In the genomic region with DNA sequence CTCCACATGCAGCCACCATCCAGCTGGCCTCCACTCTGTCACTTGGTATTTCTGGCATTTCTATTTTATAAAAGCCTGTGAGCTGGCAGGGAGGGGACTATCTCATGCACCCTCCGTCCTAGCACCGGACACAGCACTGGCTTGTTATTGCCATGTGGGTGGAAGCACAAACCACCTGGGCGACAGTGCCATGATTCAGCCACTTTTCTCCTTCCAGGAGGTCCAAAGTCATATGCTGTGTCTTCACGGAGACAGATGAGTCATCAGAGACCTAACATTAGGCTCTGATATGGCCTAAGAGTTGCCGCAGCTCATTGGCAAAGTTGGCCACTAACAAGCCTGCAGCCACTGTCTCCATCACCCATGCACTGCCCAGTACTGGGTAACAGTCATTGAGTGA, we compare ENCODE assay signal across 36 cellular contexts.
"Had no signal": no experiment of that assay in that cellular context is flagged by ENCODE, and none has a peak within 500 bp of the region (broad histone marks: within the 10 kb centered on the region; RNA-seq: fewer than 3 reads in every experiment).

No MANE protein-coding gene starts in this region.

- H3K27ac Mint-ChIP-seq: activated CD4-positive, alpha-beta T cell treated with anti-CD3 and anti-CD28 coated beads for 36 hours; activated CD4-positive, alpha-beta T cell treated with anti-CD3 and anti-CD28 coated beads, Interleukin-2, amount 10 ng/mL, durations not matched to agents 7 days and 5 days; activated CD8-positive, alpha-beta T cell treated with anti-CD3 and anti-CD28 coated beads, Interleukin-2, amount 10 ng/mL, durations not matched to agents 7 days and 5 days; activated naive CD4-positive, alpha-beta T cell treated with anti-CD3 and anti-CD28 coated beads, Interleukin-2, amount 50 U/mL, for 24 hours; activated naive CD8-positive, alpha-beta T cell treated with anti-CD3 and anti-CD28 coated beads, Interleukin-2, amount 10 ng/mL, durations not matched to agents 7 days and 5 days; activated T-cell treated with anti-CD3 and anti-CD28 coated beads, Interleukin-2, amount 50 U/mL, for 24 hours; activated T-helper 2 cell treated with anti-CD3 and anti-CD28 coated beads, Interferon-gamma antibody, Interleukin-2, Interleukin-4, amounts not matched to agents 10 μg/mL and 5 μg/mL and 100 μg/mL, durations not matched to agents 14 hours and 24 hours and 36 hours had no signal

- H3K36me3 ChIP-seq: ascending aorta, Peyer's patch had no signal

- H3K9me3 Mint-ChIP-seq: activated naive CD4-positive, alpha-beta T cell treated with anti-CD3 and anti-CD28 coated beads, Interleukin-2, amount 50 U/mL, for 24 hours; activated T-cell treated with anti-CD3 and anti-CD28 coated beads, Interleukin-2, amount 50 U/mL, for 24 hours; activated T-helper 2 cell treated with anti-CD3 and anti-CD28 coated beads, Interferon-gamma antibody, Interleukin-2, Interleukin-4, amounts not matched to agents 10 μg/mL and 5 μg/mL and 100 μg/mL, durations not matched to agents 14 hours and 24 hours and 36 hours had no signal

- DNase-seq: activated CD4-positive, alpha-beta T cell treated with anti-CD3 and anti-CD28 coated beads for 36 hours; activated CD4-positive, alpha-beta T cell treated with anti-CD3 and anti-CD28 coated beads, Interleukin-2, amount 10 ng/mL, durations not matched to agents 7 days and 5 days; activated CD4-positive, alpha-beta T cell treated with anti-CD3 and anti-CD28 coated beads, Interleukin-2, amount 50 U/mL, for 48 hours; activated CD8-positive, alpha-beta T cell treated with anti-CD3 and anti-CD28 coated beads, Interleukin-2, amount 10 ng/mL, durations not matched to agents 7 days and 5 days; activated gamma-delta T cell; activated naive CD4-positive, alpha-beta T cell treated with Interleukin-2 at 50 U/mL for 16 hours; activated naive CD8-positive, alpha-beta T cell treated with anti-CD3 and anti-CD28 coated beads, Interleukin-2, amount 10 ng/mL, durations not matched to agents 7 days and 5 days; activated T-cell treated with anti-CD3 and anti-CD28 coated beads, Interleukin-2, amount 50 U/mL, for 24 hours; amygdala; caudate nucleus; cerebellar nuclear complex; Kasumi-1; KG1; MM.1S; MV-4-11; NCI-H1092; NCI-H1436 treated with DMSO at 0.1 percent for 48 hours; NCI-H187; NCI-H2029 treated with DMSO at 0.1 percent for 48 hours; NCI-H2107; NCI-H2171; NCI-H510A; NCI-H526; NCI-H748 treated with DMSO at 0.1 percent for 48 hours; NK-92 treated with Interleukin-12 subunit alpha and Interleukin-12 subunit beta, amount 100 ng/mL, for 24 hours; PC-3; Peyer's patch; RPMI8226; SIG-M5; SW 1271; T1000 had no signal

- H3K9me3 ChIP-seq: ascending aorta, Peyer's patch had no signal

- H3K4me1 ChIP-seq: ascending aorta, Peyer's patch had no signal

- H3K27me3 ChIP-seq: ascending aorta, Peyer's patch had no signal

- H3K27me3 Mint-ChIP-seq: activated CD4-positive, alpha-beta T cell treated with anti-CD3 and anti-CD28 coated beads for 36 hours; activated CD4-positive, alpha-beta T cell treated with anti-CD3 and anti-CD28 coated beads, Interleukin-2, amount 10 ng/mL, durations not matched to agents 7 days and 5 days; activated naive CD4-positive, alpha-beta T cell treated with anti-CD3 and anti-CD28 coated beads, Interleukin-2, amount 50 U/mL, for 24 hours; activated T-cell treated with anti-CD3 and anti-CD28 coated beads, Interleukin-2, amount 50 U/mL, for 24 hours had no signal

- H3K27ac ChIP-seq: ascending aorta, Peyer's patch had no signal

- ATAC-seq: activated CD4-positive, alpha-beta T cell treated with anti-CD3 and anti-CD28 coated beads for 36 hours; activated CD8-positive, alpha-beta T cell treated with anti-CD3 and anti-CD28 coated beads, Interleukin-2, amount 10 ng/mL, durations not matched to agents 7 days and 5 days; PC-3; Right ventricle myocardium inferior; SK-N-SH treated with all-trans-retinoic acid at 6 μM for 48 hours had no signal

- H3K4me3 ChIP-seq: ascending aorta, Peyer's patch had no signal

- H3K4me3 Mint-ChIP-seq: activated CD4-positive, alpha-beta T cell treated with anti-CD3 and anti-CD28 coated beads for 36 hours; activated CD4-positive, alpha-beta T cell treated with anti-CD3 and anti-CD28 coated beads, Interleukin-2, amount 10 ng/mL, durations not matched to agents 7 days and 5 days; activated CD8-positive, alpha-beta T cell treated with anti-CD3 and anti-CD28 coated beads, Interleukin-2, amount 10 ng/mL, durations not matched to agents 7 days and 5 days; activated naive CD4-positive, alpha-beta T cell treated with anti-CD3 and anti-CD28 coated beads, Interleukin-2, amount 50 U/mL, for 24 hours; activated naive CD8-positive, alpha-beta T cell treated with anti-CD3 and anti-CD28 coated beads, Interleukin-2, amount 10 ng/mL, durations not matched to agents 7 days and 5 days; activated T-cell treated with anti-CD3 and anti-CD28 coated beads, Interleukin-2, amount 50 U/mL, for 24 hours had no signal
